ENCODE assay signal across 1 cellular context in genomic region chr6:2129076-2129695, GRCh38.
TF ChIP-seq lines count a peak whose summit lies in the region.

No MANE protein-coding gene starts in this region.

TF ChIP-seq in IMR-90, 13 proteins besides CTCF, POLR2A, EP300 and RAD21:
- TF ChIP-seq RCOR1 (IDR thresholded peaks at IDR 0.05; ENCODE audit: insufficient replicate concordance, low read length) = no peak
- TF ChIP-seq SMC3 (IDR thresholded peaks at IDR 0.05; ENCODE audit: low read depth, low read length) = no peak
- no peak for TF ChIP-seq USF2 (IDR thresholded peaks at IDR 0.05; ENCODE audit: low read depth, low read length)
- TF ChIP-seq CHD1 (IDR thresholded peaks at IDR 0.05; ENCODE audit: low read depth, low read length) = no peak
- TF ChIP-seq MXI1 (IDR thresholded peaks at IDR 0.05; ENCODE audit: borderline replicate concordance, low read depth, low read length) = no peak
- no peak for TF ChIP-seq NFE2L2 (IDR thresholded peaks at IDR 0.05; ENCODE audit: low read depth, low read length)
- TF ChIP-seq MAFK (IDR thresholded peaks at IDR 0.05; ENCODE audit: low read depth, low read length) = no peak
- no peak for TF ChIP-seq MAZ (IDR thresholded peaks at IDR 0.05; ENCODE audit: borderline replicate concordance, low read depth, low read length)
- no peak for TF ChIP-seq RFX5 (IDR thresholded peaks at IDR 0.05; ENCODE audit: low read depth, low read length)
- no peak for TF ChIP-seq CEBPB (IDR thresholded peaks at IDR 0.05; ENCODE audit: low read depth, low read length)
- no peak for TF ChIP-seq FOS (IDR thresholded peaks at IDR 0.05; ENCODE audit: low read depth, low read length)
- TF ChIP-seq BHLHE40 (IDR thresholded peaks at IDR 0.05; ENCODE audit: low read depth, low read length) = no peak
- no peak for TF ChIP-seq ELK1 (IDR thresholded peaks at IDR 0.05; ENCODE audit: borderline replicate concordance, low read depth, low read length)
